11 cellular contexts compared by ENCODE assay signal in genomic region chr6:6875818-6876470, GRCh38.
DNase-seq lines count a peak whose midpoint lies in the region; ATAC-seq, FAIRE-seq and TF ChIP-seq lines count a peak whose summit lies in the region.
"Had no signal": no experiment of that assay in that cellular context is flagged by ENCODE, and none has a peak within 500 bp of the region (broad histone marks: within the 10 kb centered on the region; RNA-seq: fewer than 3 reads in every experiment).

No MANE protein-coding gene starts in this region.

- CTCF ChIA-PET in RWPE1 (lab: Yijun Ruan, JAX): interaction anchor here (0.5 kb wide), 1 partner anchor 368 kb away, joined by 3 read pairs; no protein-coding TSS in a partner anchor

- no peak overlapping the region for H3K9ac ChIP-seq in GM23248

- peaks cover 18% of the 10 kb centered on the region for H3F3A ChIP-seq in GM23248 (ENCODE audit: insufficient read depth)

- POLR2A ChIA-PET in RWPE1 (lab: Yijun Ruan, JAX; ENCODE audit: low non-redundant PET): interaction anchor here (0.6 kb wide), 1 partner anchor 404 kb away, joined by 3 read pairs; no protein-coding TSS in a partner anchor

- no peaks in the 10 kb centered on the region for H3K36me3 ChIP-seq in GM23248 (ENCODE audit: low read depth)
- no peaks in the 10 kb centered on the region for H3K36me3 ChIP-seq in small intestine (ENCODE audit: control insufficient read depth in 2 of 2, insufficient read depth in 2 of 2, low read length in 2 of 2)
- no peaks in the 10 kb centered on the region for H3K36me3 ChIP-seq in prostate gland

- H3K4me1 ChIP-seq in GM23248 (ENCODE audit: insufficient read depth) (peaks cover 18% of the 10 kb centered on the region), small intestine (ENCODE audit: control insufficient read depth in 2 of 2, insufficient read depth in 1 of 2, low read depth in 1 of 2, low read length in 1 of 2) (peaks cover 0 to 3% of the 10 kb centered on the region in 2 donors), prostate gland (replicated peaks) (no peaks in the 10 kb centered on the region)

- H2AFZ ChIP-seq in GM23248: no peak overlapping the region

- no peaks in the 10 kb centered on the region for H3K9me2 ChIP-seq in GM23248 (ENCODE audit: insufficient read depth)

- H3K4me3 ChIP-seq in GM23248: no peak overlapping the region
- no peak overlapping the region for H3K4me3 ChIP-seq in small intestine (ENCODE audit: low read depth in 1 of 2, low read length in 2 of 2)
- H3K4me3 ChIP-seq in prostate gland: no peak overlapping the region

- FAIRE-seq in small intestine (lab: Jason Lieb, UNC): no peak

- no peak for TF ChIP-seq POLR2A in prostate gland (IDR thresholded peaks at IDR 0.05)

- H3K27me3 ChIP-seq in GM23248 (replicated peaks; ENCODE audit: insufficient read depth) (no peaks in the 10 kb centered on the region), small intestine (ENCODE audit: control insufficient read depth in 2 of 2, insufficient read depth in 2 of 2, low read length in 2 of 2) (no peaks in the 10 kb centered on the region), prostate gland (replicated peaks; ENCODE audit: insufficient read depth) (no peaks in the 10 kb centered on the region)

- H3K79me2 ChIP-seq in GM23248 (ENCODE audit: insufficient read depth): no peaks in the 10 kb centered on the region

- H3K9me3 ChIP-seq in GM23248 (ENCODE audit: low read depth): no peaks in the 10 kb centered on the region
- no peaks in the 10 kb centered on the region for H3K9me3 ChIP-seq in small intestine (ENCODE audit: control insufficient read depth, low read depth)
- H3K9me3 ChIP-seq in prostate gland: no peaks in the 10 kb centered on the region

- ATAC-seq in GM21367 (IDR thresholded peaks at IDR 0.05; ENCODE audit: unreplicated experiment) (no peak), HG03039 (IDR thresholded peaks at IDR 0.05; ENCODE audit: unreplicated experiment) (no peak)

- no peaks in the 10 kb centered on the region for H4K20me1 ChIP-seq in GM23248 (ENCODE audit: insufficient read depth)

- TF ChIP-seq CTCF in RWPE1 (conservative IDR thresholded peaks at IDR 0.05; ENCODE audit: low read depth) (no peak), prostate gland (IDR thresholded peaks at IDR 0.05) (no peak)

- 34 to 37% methylated on average over 5 of the region's 5 CpGs for WGBS in GM23248 (ENCODE audit: low coverage in 1 of 2, low lambda C conversion rate in 2 of 2, missing lambda C conversion rate in 2 of 2), 2 experiments
- WGBS in small intestine, 3 donors: 70 to 72% (median 71%) methylated on average over 5 of the region's 5 CpGs
- WGBS in prostate gland: 58% methylated on average over 5 of the region's 5 CpGs

- H3K27ac ChIP-seq in GM23248 (peak overlapping the region; percentile 62), RWPE1 (peak overlapping the region; percentile 82), small intestine (ENCODE audit: low read depth in 1 of 2, low read length in 1 of 2) (no peak overlapping the region), prostate gland (no peak overlapping the region)

- in situ Hi-C loops in GM23248 (cut with MboI): no loop called here

- DNase-seq in GM23248: peak; percentile 93
- DNase-seq in RWPE1 (ENCODE audit: low spot score): peak; percentile 83
- peak; percentile 31 for DNase-seq in fibroblast of the conjunctiva (ENCODE audit: low read depth)
- peak; percentile 36 for DNase-seq in small intestine
- DNase-seq in NCI-H748 (lab: John Stamatoyannopoulos, UW; ENCODE audit: unreplicated experiment): no peak
- no peak for DNase-seq in prostate gland (ENCODE audit: low spot score)
- DNase-seq: effector CD8-positive, alpha-beta T cell; mesendoderm; NCI-H2171 treated with DMSO at 0.1 percent for 48 hours had no signal

- intact Hi-C loops in prostate gland (cut with DNase I): no loop called here

- peak overlapping the region; percentile 19 for H3K4me2 ChIP-seq in GM23248 (ENCODE audit: unreplicated experiment)

Comparison
In these comparisons a context has a peak if more than half of its experiments do, and no peak if none do; other contexts are left out.
1. DNase-seq: peak in GM23248 (single experiment), RWPE1 (single experiment), fibroblast of the conjunctiva (single experiment) and small intestine (single experiment); none in NCI-H748 (single experiment) and prostate gland (single experiment).
2. H3K27ac ChIP-seq: peak in GM23248 (single experiment) and RWPE1 (single experiment); none in small intestine (0 of 2) and prostate gland (0 of 2).